31 cellular contexts compared by ENCODE assay signal in the genomic region with DNA sequence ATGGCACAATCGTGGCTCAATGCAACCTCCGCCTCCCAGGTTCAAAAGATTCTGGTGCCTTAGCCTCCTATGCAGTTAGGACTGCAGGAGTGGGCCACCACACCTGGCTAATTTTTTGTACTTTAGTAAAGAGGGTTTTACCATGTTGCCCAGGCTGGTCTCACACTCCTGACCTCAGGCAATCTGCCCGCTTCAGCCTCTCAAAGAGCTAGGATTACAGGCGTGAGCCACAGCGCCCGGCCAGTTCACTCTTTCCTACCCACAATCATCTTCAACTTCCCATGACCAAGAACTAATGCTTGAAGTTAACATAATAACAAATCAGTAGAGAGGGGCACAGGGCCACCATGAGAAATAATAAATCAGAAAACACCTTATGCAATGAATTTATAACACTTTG.
"Had no signal": no experiment of that assay in that cellular context is flagged by ENCODE, and none has a peak within 500 bp of the region (broad histone marks: within the 10 kb centered on the region; RNA-seq: fewer than 3 reads in every experiment).

No MANE protein-coding gene starts in this region.

- ATAC-seq: activated CD8-positive, alpha-beta memory T cell treated with anti-CD3 and anti-CD28 coated beads, Interleukin-2, amount 10 ng/mL, durations not matched to agents 7 days and 5 days; activated T-cell treated with anti-CD3 and anti-CD28 coated beads, Interleukin-2, amount 50 U/mL, for 72 hours; activated T-helper 17 cell treated with anti-CD3 and anti-CD28 coated beads, Interleukin-2, amount 50 U/mL, for 72 hours; Panc1 had no signal

- H3K9me3 ChIP-seq: adrenal gland, SJCRH30 had no signal

- H3K4me1 ChIP-seq: adrenal gland, SJCRH30 had no signal

- FAIRE-seq: bronchial epithelial cell had no signal

- H3K27me3 ChIP-seq: adrenal gland, SJCRH30 had no signal

- H3K4me3 Mint-ChIP-seq: activated CD4-positive, alpha-beta memory T cell treated with anti-CD3 and anti-CD28 coated beads, Interleukin-2, amount 10 ng/mL, durations not matched to agents 7 days and 5 days; activated CD8-positive, alpha-beta memory T cell treated with anti-CD3 and anti-CD28 coated beads, Interleukin-2, amount 10 ng/mL, durations not matched to agents 7 days and 5 days; activated T-cell treated with anti-CD3 and anti-CD28 coated beads, Interleukin-2, amount 50 U/mL, for 72 hours; brain; T-helper 1 cell treated with Interleukin-12 subunit alpha and Interleukin-12 subunit beta and Interleukin-4 antibody, amounts not matched to agents 30 μg/mL and 1 μg/mL, for 36 hours had no signal

- H3K27ac ChIP-seq: adrenal gland, SJCRH30, SK-N-MC, WERI-Rb-1 had no signal

- H3K4me3 ChIP-seq: adrenal gland, SJCRH30, SK-N-MC had no signal

- H3K9me3 Mint-ChIP-seq: activated CD4-positive, alpha-beta memory T cell treated with anti-CD3 and anti-CD28 coated beads, Interleukin-2, amount 10 ng/mL, durations not matched to agents 7 days and 5 days; activated T-cell treated with anti-CD3 and anti-CD28 coated beads, Interleukin-2, amount 50 U/mL, for 72 hours; activated T-helper 17 cell treated with anti-CD3 and anti-CD28 coated beads, Interleukin-2, amount 50 U/mL, for 72 hours; brain; T-helper 1 cell treated with Interleukin-12 subunit alpha and Interleukin-12 subunit beta and Interleukin-4 antibody, amounts not matched to agents 30 μg/mL and 1 μg/mL, for 36 hours had no signal

- H3K27me3 Mint-ChIP-seq: activated CD4-positive, alpha-beta memory T cell treated with anti-CD3 and anti-CD28 coated beads, Interleukin-2, amount 10 ng/mL, durations not matched to agents 7 days and 5 days; activated CD8-positive, alpha-beta memory T cell treated with anti-CD3 and anti-CD28 coated beads, Interleukin-2, amount 10 ng/mL, durations not matched to agents 7 days and 5 days; activated T-helper 17 cell treated with anti-CD3 and anti-CD28 coated beads, Interleukin-2, amount 50 U/mL, for 72 hours; brain had no signal

- H3K4me1 Mint-ChIP-seq: brain had no signal

- H3K27ac Mint-ChIP-seq: activated CD4-positive, alpha-beta memory T cell treated with anti-CD3 and anti-CD28 coated beads, Interleukin-2, amount 10 ng/mL, durations not matched to agents 7 days and 5 days; activated CD8-positive, alpha-beta memory T cell treated with anti-CD3 and anti-CD28 coated beads, Interleukin-2, amount 10 ng/mL, durations not matched to agents 7 days and 5 days; activated T-cell treated with anti-CD3 and anti-CD28 coated beads, Interleukin-2, amount 50 U/mL, for 72 hours; brain; T-helper 1 cell treated with Interleukin-12 subunit alpha and Interleukin-12 subunit beta and Interleukin-4 antibody, amounts not matched to agents 30 μg/mL and 1 μg/mL, for 36 hours had no signal

- DNase-seq: activated CD4-positive, alpha-beta memory T cell treated with anti-CD3 and anti-CD28 coated beads, Interleukin-2, amount 10 ng/mL, durations not matched to agents 7 days and 5 days; activated CD4-positive, alpha-beta T cell treated with anti-CD3 and anti-CD28 coated beads for 1 hour; activated CD4-positive, alpha-beta T cell treated with anti-CD3 and anti-CD28 coated beads for 48 hours; activated CD4-positive, CD25-positive, alpha-beta regulatory T cell; activated CD8-positive, alpha-beta memory T cell treated with anti-CD3 and anti-CD28 coated beads for 24 hours; activated CD8-positive, alpha-beta memory T cell treated with anti-CD3 and anti-CD28 coated beads, Interleukin-2, amount 10 ng/mL, durations not matched to agents 7 days and 5 days; activated effector memory CD4-positive, alpha-beta T cell treated with anti-CD3 and anti-CD28 coated beads, Interleukin-2, amount 50 U/mL, for 16 hours; activated naive CD4-positive, alpha-beta T cell; activated naive CD4-positive, alpha-beta T cell treated with anti-CD3 and anti-CD28 coated beads, Interleukin-2, amount 50 U/mL, for 16 hours; activated T-cell treated with anti-CD3 and anti-CD28 coated beads, Interleukin-2, amount 50 U/mL, for 1 hour; activated T-cell treated with anti-CD3 and anti-CD28 coated beads, Interleukin-2, amount 50 U/mL, for 72 hours; adrenal gland; caudate nucleus; cerebellar nuclear complex; Karpas-422; NCI-H1105 treated with DMSO at 0.1 percent for 48 hours; NCI-H1436; NCI-H1694; NCI-H2029; NCI-H345; NCI-H524 treated with DMSO at 0.1 percent for 48 hours; SHP77; SJCRH30; T1000; WERI-Rb-1 had no signal
